1 cellular context compared by ENCODE assay signal in genomic region chr14:93962701-93963601, GRCh38.
TF ChIP-seq lines count a peak whose summit lies in the region.

No MANE protein-coding gene starts in this region.

TF ChIP-seq in WTC11, 78 proteins besides CTCF, POLR2A, EP300 and RAD21 (continued from another document):
- no peak for TF ChIP-seq PRDM15 (CRISPR knock-in tag; IDR thresholded peaks at IDR 0.05)
- no peak for TF ChIP-seq PRRX2 (CRISPR knock-in tag; IDR thresholded peaks at IDR 0.05)
- no peak for TF ChIP-seq NFATC4 (CRISPR knock-in tag; IDR thresholded peaks at IDR 0.05)
- no peak for TF ChIP-seq FOXP1 (CRISPR knock-in tag; IDR thresholded peaks at IDR 0.05; ENCODE audit: borderline replicate concordance)
- no peak for TF ChIP-seq USF2 (CRISPR knock-in tag; IDR thresholded peaks at IDR 0.05)
- no peak for TF ChIP-seq ZNF138 (CRISPR knock-in tag; conservative IDR thresholded peaks at IDR 0.05)
